In genomic region chr10:63707254-63707910, GRCh38 we compare ENCODE assay signal across 8 cellular contexts.
DNase-seq lines count a peak whose midpoint lies in the region; ATAC-seq and TF ChIP-seq lines count a peak whose summit lies in the region.

No MANE protein-coding gene starts in this region.

- peak overlapping the region in 2 of 3 experiments; percentile 47 to 58 for H3K27ac Mint-ChIP-seq in nephron

- peaks cover 4% of the 10 kb centered on the region for H3K27me3 Mint-ChIP-seq in nephron (ENCODE audit: low read depth)

- TF ChIP-seq CTCF in nephron (IDR thresholded peaks at IDR 0.05; ENCODE audit: unreplicated experiment in 3 of 3), result no peak

- H3K4me3 Mint-ChIP-seq in nephron, result no peak overlapping the region

- peak; percentile 84 for ATAC-seq in GM18519 (IDR thresholded peaks at IDR 0.05; ENCODE audit: low FRiP score, unreplicated experiment)
- peak; percentile 68 for ATAC-seq in HG03097 (IDR thresholded peaks at IDR 0.05; ENCODE audit: low FRiP score, unreplicated experiment)
- ATAC-seq in HG03025 (IDR thresholded peaks at IDR 0.05; ENCODE audit: low FRiP score, unreplicated experiment), result no peak

- peaks cover 39% of the 10 kb centered on the region for H3K4me1 Mint-ChIP-seq in nephron

- no peaks in the 10 kb centered on the region for H3K36me3 Mint-ChIP-seq in nephron (ENCODE audit: low read depth)

- in situ Hi-C loops in ACHN (cut with HindIII; ENCODE audit: low pct_ligation_motif_present, low pct_unique_long_range_greater_than_20kb, low sequenced_read_pairs), result loop anchor here (25.0 kb wide), 1 partner anchor 495 kb away; no protein-coding TSS in a partner anchor

- DNase-seq in ACHN (peak; percentile 97), OCI-M1 (lab: John Stamatoyannopoulos, UW) (peak; percentile 73), dedifferentiated amniotic fluid mesenchymal stem cell (ENCODE audit: extremely low spot score) (peak; percentile 95), NCI-H2227 treated with DMSO at 0.1 percent for 48 hours (lab: John Stamatoyannopoulos, UW) (no peak)

- H3K9me3 Mint-ChIP-seq in nephron, result no peaks in the 10 kb centered on the region
